ENCODE assay signal across 1 cellular context in the genomic region with DNA sequence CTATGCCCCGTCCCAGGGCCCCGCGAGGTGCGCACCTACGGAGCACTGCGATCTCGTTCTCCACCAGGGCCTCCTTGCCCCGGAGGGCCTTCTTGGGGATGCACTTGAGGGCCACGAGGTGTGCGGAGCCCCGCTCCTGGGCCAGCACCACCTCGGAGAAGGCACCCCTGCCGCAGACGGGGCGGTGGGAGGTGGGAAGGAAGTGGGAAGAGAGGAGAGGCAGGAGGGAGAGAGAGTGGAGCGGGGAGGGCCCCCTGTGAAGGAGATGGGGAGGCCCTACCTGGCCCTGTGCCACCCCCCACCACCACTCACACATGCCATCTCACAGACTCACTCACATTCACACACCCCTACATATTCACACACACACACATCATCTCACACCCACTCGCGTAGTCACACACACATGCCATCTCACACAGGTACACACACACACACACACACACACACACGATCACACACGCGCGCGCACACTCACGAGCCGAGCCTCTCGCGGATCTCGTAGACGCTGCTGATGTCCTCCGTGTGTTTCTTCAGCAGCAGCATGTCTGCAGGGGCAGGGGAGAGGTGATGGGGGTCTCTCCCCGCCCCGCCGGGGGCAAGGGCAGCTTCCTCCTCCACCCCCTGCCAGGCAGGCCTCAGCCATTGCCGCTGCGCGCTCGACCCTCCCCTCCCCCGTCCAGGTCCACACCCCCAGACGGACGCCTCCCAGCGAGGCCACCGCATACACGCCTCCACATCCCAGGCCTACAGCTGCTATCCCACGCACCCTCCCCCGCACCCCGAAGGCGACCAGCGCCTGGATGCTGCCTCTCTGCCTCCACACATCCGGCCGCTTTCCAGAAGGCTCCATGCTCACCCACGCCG.
TF ChIP-seq lines count a peak whose summit lies in the region.

No MANE protein-coding gene starts in this region.

TF ChIP-seq in GM12878, 131 proteins besides CTCF, POLR2A, EP300 and RAD21:
- TF ChIP-seq, protein P1, sequence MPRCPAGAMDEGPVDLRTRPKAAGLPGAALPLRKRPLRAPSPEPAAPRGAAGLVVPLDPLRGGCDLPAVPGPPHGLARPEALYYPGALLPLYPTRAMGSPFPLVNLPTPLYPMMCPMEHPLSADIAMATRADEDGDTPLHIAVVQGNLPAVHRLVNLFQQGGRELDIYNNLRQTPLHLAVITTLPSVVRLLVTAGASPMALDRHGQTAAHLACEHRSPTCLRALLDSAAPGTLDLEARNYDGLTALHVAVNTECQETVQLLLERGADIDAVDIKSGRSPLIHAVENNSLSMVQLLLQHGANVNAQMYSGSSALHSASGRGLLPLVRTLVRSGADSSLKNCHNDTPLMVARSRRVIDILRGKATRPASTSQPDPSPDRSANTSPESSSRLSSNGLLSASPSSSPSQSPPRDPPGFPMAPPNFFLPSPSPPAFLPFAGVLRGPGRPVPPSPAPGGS (IDR thresholded peaks at IDR 0.05; ENCODE audit: borderline replicate concordance, insufficient read depth, low read depth, low read length, poor library complexity, severe bottlenecking) = peak; percentile 48
- no peak for TF ChIP-seq NR2C2 (IDR thresholded peaks at IDR 0.05; ENCODE audit: borderline replicate concordance, control insufficient read depth, insufficient read length, low read depth)
- TF ChIP-seq, protein P2, sequence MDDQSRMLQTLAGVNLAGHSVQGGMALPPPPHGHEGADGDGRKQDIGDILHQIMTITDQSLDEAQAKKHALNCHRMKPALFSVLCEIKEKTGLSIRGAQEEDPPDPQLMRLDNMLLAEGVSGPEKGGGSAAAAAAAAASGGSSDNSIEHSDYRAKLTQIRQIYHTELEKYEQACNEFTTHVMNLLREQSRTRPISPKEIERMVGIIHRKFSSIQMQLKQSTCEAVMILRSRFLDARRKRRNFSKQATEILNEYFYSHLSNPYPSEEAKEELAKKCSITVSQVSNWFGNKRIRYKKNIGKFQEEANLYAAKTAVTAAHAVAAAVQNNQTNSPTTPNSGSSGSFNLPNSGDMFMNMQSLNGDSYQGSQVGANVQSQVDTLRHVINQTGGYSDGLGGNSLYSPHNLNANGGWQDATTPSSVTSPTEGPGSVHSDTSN (IDR thresholded peaks at IDR 0.05; ENCODE audit: insufficient replicate concordance, low read depth, low read length) = peak; percentile 15
